In genomic region chr12:64658892-64659481, GRCh38 we compare ENCODE assay signal across 12 cellular contexts. TPM values are rescaled to one million over a fixed set of nuclear protein-coding genes. Genes with fewer than 3 reads are reported as not detected.
DNase-seq lines count a peak whose midpoint lies in the region; ATAC-seq and TF ChIP-seq lines count a peak whose summit lies in the region.
"Had no signal": no experiment of that assay in that cellular context is flagged by ENCODE, and none has a peak within 500 bp of the region (broad histone marks: within the 10 kb centered on the region; RNA-seq: fewer than 3 reads in every experiment).

No MANE protein-coding gene starts in this region.

- ATAC-seq in naive thymus-derived CD8-positive, alpha-beta T cell = no peak
- ATAC-seq in GM21786 (IDR thresholded peaks at IDR 0.05; ENCODE audit: unreplicated experiment) (no peak), GM18907 (IDR thresholded peaks at IDR 0.05; ENCODE audit: unreplicated experiment) (no peak), sciatic nerve (no peak)
- ATAC-seq: psoas muscle had no signal

- H3K4me1 ChIP-seq in effector memory CD4-positive, alpha-beta T cell (ENCODE audit: control insufficient read depth, insufficient read depth, low read length, poor library complexity, severe bottlenecking) = peaks cover 35% of the 10 kb centered on the region
- H3K4me1 ChIP-seq: BE2C had no signal

- peaks cover 7% of the 10 kb centered on the region for H3K36me3 Mint-ChIP-seq in IgD-negative memory B cell
- peaks cover 0 to 32% (median 5%) of the 10 kb centered on the region in 3 donors for H3K36me3 Mint-ChIP-seq in naive thymus-derived CD8-positive, alpha-beta T cell

- no peak overlapping the region for H3K4me3 ChIP-seq in effector memory CD4-positive, alpha-beta T cell (ENCODE audit: insufficient read depth, low read depth, low read length, poor library complexity, severe bottlenecking)
- H3K4me3 ChIP-seq: psoas muscle had no signal

- no peaks in the 10 kb centered on the region for H3K9me3 ChIP-seq in effector memory CD4-positive, alpha-beta T cell (ENCODE audit: control insufficient read depth, low read length)
- H3K9me3 ChIP-seq: BE2C, psoas muscle had no signal

- no peak for TF ChIP-seq CTCF in C4-2B (conservative IDR thresholded peaks at IDR 0.05)

- DNase-seq in effector memory CD4-positive, alpha-beta T cell = no peak
- no peak for DNase-seq in naive thymus-derived CD8-positive, alpha-beta T cell
- DNase-seq in NAMALWA (ENCODE audit: low spot score) (no peak), sciatic nerve (ENCODE audit: low spot score) (no peak)
- DNase-seq: amniotic stem cell, BE2C, MM.1S, psoas muscle had no signal

- H3K36me3 ChIP-seq in effector memory CD4-positive, alpha-beta T cell (ENCODE audit: control insufficient read depth, insufficient read depth, low read length) = no peaks in the 10 kb centered on the region
- H3K36me3 ChIP-seq: BE2C had no signal

- H3K27me3 Mint-ChIP-seq in IgD-negative memory B cell = no peaks in the 10 kb centered on the region
- H3K27me3 Mint-ChIP-seq in naive thymus-derived CD8-positive, alpha-beta T cell = no peaks in the 10 kb centered on the region

- peak overlapping the region in 2 of 3 donors; percentile 72 to 96 for H3K27ac Mint-ChIP-seq in IgD-negative memory B cell
- peak overlapping the region; percentile 67 to 95 (median 90) for H3K27ac Mint-ChIP-seq in naive thymus-derived CD8-positive, alpha-beta T cell

- 0 out of 2 replicates have a peak overlapping the region, but pooled peaks have one; percentile 4 for H3K27ac ChIP-seq in C4-2B
- peak overlapping the region; percentile 40 for H3K27ac ChIP-seq in effector memory CD4-positive, alpha-beta T cell (ENCODE audit: insufficient read depth, low read length, poor library complexity, severe bottlenecking)
- H3K27ac ChIP-seq: psoas muscle had no signal

- intact Hi-C loops in sciatic nerve (cut with DNase I) = no loop called here

- H3K4me3 Mint-ChIP-seq in IgD-negative memory B cell = peak overlapping the region in 1 of 4 donors; percentile 18
- H3K4me3 Mint-ChIP-seq in naive thymus-derived CD8-positive, alpha-beta T cell = peak overlapping the region in 9 of 10 donors; percentile 36 to 76 (median 59)

- H3K27me3 ChIP-seq in effector memory CD4-positive, alpha-beta T cell (replicated peaks; ENCODE audit: control insufficient read depth, insufficient read depth, low read length, poor library complexity, severe bottlenecking) = no peaks in the 10 kb centered on the region
- H3K27me3 ChIP-seq: BE2C had no signal

- H3K9me3 Mint-ChIP-seq in IgD-negative memory B cell = no peaks in the 10 kb centered on the region
- no peaks in the 10 kb centered on the region for H3K9me3 Mint-ChIP-seq in naive thymus-derived CD8-positive, alpha-beta T cell

- POLR2A ChIA-PET in naive thymus-derived CD8-positive, alpha-beta T cell (lab: Charles Lee) = interaction anchor here (0.6 to 2.1 kb wide), 5 partner anchors 10 to 44 kb away, joined by 3 to 20 read pairs (median 3); no protein-coding TSS in a partner anchor

- peaks cover 37 to 59% (median 54%) of the 10 kb centered on the region in 3 donors for H3K4me1 Mint-ChIP-seq in IgD-negative memory B cell
- H3K4me1 Mint-ChIP-seq in naive thymus-derived CD8-positive, alpha-beta T cell = peaks cover 46 to 90% (median 86%) of the 10 kb centered on the region in 4 donors

RNA-seq across cellular contexts. Expression of gene RASSF3, which starts 48.7 kb away (rescaled TPM):
- polyA plus RNA-seq in IgD-negative memory B cell = 3.4 TPM
- 100 to 1,000 TPM; 172 to 177 TPM for total RNA-seq in naive thymus-derived CD8-positive, alpha-beta T cell
- 1 to 10 TPM; 5.5 to 7.8 (median 5.7) TPM for polyA plus RNA-seq in naive thymus-derived CD8-positive, alpha-beta T cell
- total RNA-seq in sciatic nerve = 49.3 TPM
